In the genomic region with DNA sequence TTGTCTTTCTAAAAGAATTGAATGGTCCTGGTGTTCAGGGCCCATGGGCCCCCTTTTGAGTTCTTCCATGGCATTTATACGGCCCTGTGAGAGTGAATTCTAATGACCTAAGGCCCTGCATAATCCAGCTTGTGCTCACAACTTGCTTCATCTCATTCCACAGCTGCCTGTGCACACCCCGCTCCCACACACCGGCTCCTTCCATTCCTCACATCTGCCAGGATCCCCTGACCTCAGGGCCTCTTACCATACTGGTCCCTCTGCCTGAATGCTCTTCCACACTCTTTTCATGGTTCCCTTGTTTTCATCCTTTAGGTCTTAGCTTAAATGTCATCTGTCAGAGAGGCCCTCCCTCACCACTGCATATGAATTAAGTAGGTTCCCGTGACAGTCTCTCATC, we compare ENCODE assay signal across 23 cellular contexts.
"Had no signal": no experiment of that assay in that cellular context is flagged by ENCODE, and none has a peak within 500 bp of the region (broad histone marks: within the 10 kb centered on the region; RNA-seq: fewer than 3 reads in every experiment).

No MANE protein-coding gene starts in this region.

- DNase-seq: activated CD4-positive, alpha-beta memory T cell treated with anti-CD3 and anti-CD28 coated beads for 36 hours; activated CD4-positive, alpha-beta T cell treated with anti-CD3 and anti-CD28 coated beads, Interleukin-2, amount 10 ng/mL, durations not matched to agents 7 days and 5 days; activated CD4-positive, CD25-positive, alpha-beta regulatory T cell; activated CD8-positive, alpha-beta memory T cell treated with anti-CD3 and anti-CD28 coated beads for 24 hours; activated gamma-delta T cell; activated naive CD4-positive, alpha-beta T cell treated with anti-CD3 and anti-CD28 coated beads for 36 hours; activated T-cell treated with anti-CD3 and anti-CD28 coated beads, Interleukin-2, amount 50 U/mL, for 4 hours; brain microvascular endothelial cell; MG63; NCI-H1092 treated with DMSO at 0.1 percent for 48 hours; NCI-H1436 treated with DMSO at 0.1 percent for 48 hours; NCI-H187; NCI-H2081; NCI-H510A treated with DMSO at 0.1 percent for 48 hours; NCI-H69; Peyer's patch; SHP77 treated with DMSO at 0.1 percent for 48 hours; T-helper 9 cell had no signal

- H3K4me1 ChIP-seq: Peyer's patch had no signal

- H3K9me3 ChIP-seq: MG63, Peyer's patch had no signal

- H3K36me3 Mint-ChIP-seq: activated CD4-positive, alpha-beta memory T cell treated with anti-CD3 and anti-CD28 coated beads for 36 hours; activated naive CD8-positive, alpha-beta T cell had no signal

- H3K4me3 Mint-ChIP-seq: activated CD4-positive, alpha-beta memory T cell treated with anti-CD3 and anti-CD28 coated beads for 36 hours; activated CD4-positive, alpha-beta T cell treated with anti-CD3 and anti-CD28 coated beads, Interleukin-2, amount 10 ng/mL, durations not matched to agents 7 days and 5 days; activated naive CD4-positive, alpha-beta T cell treated with anti-CD3 and anti-CD28 coated beads for 36 hours; activated naive CD8-positive, alpha-beta T cell; activated T-cell treated with anti-CD3 and anti-CD28 coated beads, Interleukin-2, amount 50 U/mL, for 4 hours; T-helper 1 cell treated with Interleukin-12 subunit alpha and Interleukin-12 subunit beta and Interleukin-4 antibody, amounts not matched to agents 30 μg/mL and 1 μg/mL, for 36 hours had no signal

- H3K4me3 ChIP-seq: cardiac muscle cell, MG63, Peyer's patch had no signal

- H3K9me3 Mint-ChIP-seq: activated CD4-positive, alpha-beta memory T cell treated with anti-CD3 and anti-CD28 coated beads for 36 hours; activated CD4-positive, alpha-beta T cell treated with anti-CD3 and anti-CD28 coated beads, Interleukin-2, amount 10 ng/mL, durations not matched to agents 7 days and 5 days; activated naive CD4-positive, alpha-beta T cell treated with anti-CD3 and anti-CD28 coated beads for 36 hours; activated T-cell treated with anti-CD3 and anti-CD28 coated beads, Interleukin-2, amount 50 U/mL, for 4 hours; T-helper 1 cell treated with Interleukin-12 subunit alpha and Interleukin-12 subunit beta and Interleukin-4 antibody, amounts not matched to agents 30 μg/mL and 1 μg/mL, for 36 hours had no signal

- H3K27ac ChIP-seq: brain microvascular endothelial cell, cardiac muscle cell, Peyer's patch, RWPE1, VCaP had no signal

- H3K36me3 ChIP-seq: brain microvascular endothelial cell, cardiac muscle cell, MG63, Peyer's patch had no signal

- ATAC-seq: activated T-cell treated with anti-CD3 and anti-CD28 coated beads, Interleukin-2, amount 50 U/mL, for 4 hours had no signal

- H3K27me3 Mint-ChIP-seq: activated CD4-positive, alpha-beta memory T cell treated with anti-CD3 and anti-CD28 coated beads for 36 hours; activated naive CD8-positive, alpha-beta T cell had no signal

- H3K27ac Mint-ChIP-seq: activated CD4-positive, alpha-beta memory T cell treated with anti-CD3 and anti-CD28 coated beads for 36 hours; activated CD4-positive, alpha-beta T cell treated with anti-CD3 and anti-CD28 coated beads, Interleukin-2, amount 10 ng/mL, durations not matched to agents 7 days and 5 days; activated naive CD4-positive, alpha-beta T cell treated with anti-CD3 and anti-CD28 coated beads for 36 hours; activated naive CD8-positive, alpha-beta T cell; T-helper 1 cell treated with Interleukin-12 subunit alpha and Interleukin-12 subunit beta and Interleukin-4 antibody, amounts not matched to agents 30 μg/mL and 1 μg/mL, for 36 hours had no signal

- H3K27me3 ChIP-seq: brain microvascular endothelial cell, cardiac muscle cell, MG63, Peyer's patch had no signal
